Comparison of ENCODE assay signal across 13 cellular contexts in the genomic region with DNA sequence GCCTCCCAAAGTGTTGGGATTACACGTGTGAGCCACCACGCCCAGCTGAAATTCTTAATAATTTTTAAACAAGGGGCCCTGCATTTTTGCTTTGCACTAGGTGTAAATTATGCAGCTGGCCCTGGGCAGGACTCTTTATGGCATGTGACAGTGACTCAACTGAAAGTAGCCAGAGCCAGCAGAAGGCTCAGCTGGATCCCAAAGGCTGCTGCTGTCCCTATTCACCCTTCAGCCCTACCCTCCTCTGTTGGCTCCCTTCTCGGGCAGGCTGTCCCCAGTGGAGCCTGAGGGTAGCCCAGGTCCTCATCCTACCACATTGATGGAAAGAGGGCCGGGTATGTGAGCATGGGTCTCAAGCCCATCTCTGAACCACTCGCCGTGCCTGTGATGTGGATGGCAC. TPM values are rescaled to one million over a fixed set of nuclear protein-coding genes. Genes with fewer than 3 reads are reported as not detected.
A peak's percentile ranks its signal among the peaks of the same experiment; 100 is the strongest.
DNase-seq lines count a peak whose midpoint lies in the region; ATAC-seq, FAIRE-seq and TF ChIP-seq lines count a peak whose summit lies in the region.
"Had no signal": no experiment of that assay in that cellular context is flagged by ENCODE, and none has a peak within 500 bp of the region (broad histone marks: within the 10 kb centered on the region; RNA-seq: fewer than 3 reads in every experiment).

No MANE protein-coding gene starts in this region.

- H3K27me3 Mint-ChIP-seq in activated CD8-positive, alpha-beta T cell treated with anti-CD3 and anti-CD28 coated beads for 36 hours: no peaks in the 10 kb centered on the region

- H3K9me3 Mint-ChIP-seq in activated CD8-positive, alpha-beta T cell treated with anti-CD3 and anti-CD28 coated beads for 36 hours: no peaks in the 10 kb centered on the region

- TF ChIP-seq CTCF in heart right ventricle (IDR thresholded peaks at IDR 0.05) (no peak), kidney (IDR thresholded peaks at IDR 0.05; ENCODE audit: borderline replicate concordance, extremely low read depth, insufficient read depth) (no peak)
- TF ChIP-seq CTCF in activated CD8-positive, alpha-beta T cell treated with anti-CD3 and anti-CD28 coated beads for 36 hours (IDR thresholded peaks at IDR 0.05): no peak

- FAIRE-seq in HTR-8/SVneo (lab: Jason Lieb, UNC) (no peak), kidney (lab: Jason Lieb, UNC) (no peak)

- POLR2A ChIA-PET in activated CD8-positive, alpha-beta T cell treated with anti-CD3 and anti-CD28 coated beads for 36 hours (lab: Charles Lee): interaction anchor here (0.8 to 2.9 kb wide), 7 partner anchors 10 to 53 kb away, joined by 4 to 15 read pairs (median 8); no protein-coding TSS in a partner anchor

- no peak overlapping the region for H3K9ac ChIP-seq in kidney (ENCODE audit: low read length in 2 of 2)

- no peak for DNase-seq in heart right ventricle
- no peak for DNase-seq in Right ventricle myocardium superior
- DNase-seq in activated CD8-positive, alpha-beta T cell treated with anti-CD3 and anti-CD28 coated beads for 36 hours: no peak
- DNase-seq in hepatic stellate cell (ENCODE audit: low spot score): peak; percentile 41
- no peak for DNase-seq in HTR-8/SVneo (ENCODE audit: insufficient read length, low spot score)
- no peak for DNase-seq in kidney
- DNase-seq in stimulated activated CD4-positive, alpha-beta T cell treated with anti-CD3 and anti-CD28 coated beads, Interleukin-4, amount 100 ng/mL, for 24 hours: no peak
- DNase-seq: BE2C, NCI-H1436, NCI-H774 had no signal

- WGBS in heart right ventricle, 2 donors: 85 to 89% methylated on average over 6 of the region's 6 CpGs

- no peak overlapping the region for H3K4me3 Mint-ChIP-seq in activated CD8-positive, alpha-beta T cell treated with anti-CD3 and anti-CD28 coated beads for 36 hours

- H3K4me3 ChIP-seq in heart right ventricle: no peak overlapping the region
- H3K4me3 ChIP-seq in kidney (ENCODE audit: low read length in 2 of 2): no peak overlapping the region
- H3K4me3 ChIP-seq: SJSA1, transverse colon had no signal

- ATAC-seq in heart right ventricle (peak in 4 of 8 donors; percentile 17 to 50 (median 32)), Right ventricle myocardium superior (ENCODE audit: poor library complexity) (no peak), GM19035 (IDR thresholded peaks at IDR 0.05; ENCODE audit: unreplicated experiment) (no peak)
- ATAC-seq in activated CD8-positive, alpha-beta T cell treated with anti-CD3 and anti-CD28 coated beads for 36 hours: peak; percentile 5

- H3K27ac Mint-ChIP-seq in activated CD8-positive, alpha-beta T cell treated with anti-CD3 and anti-CD28 coated beads for 36 hours: peak overlapping the region; percentile 89

- H3K9me3 ChIP-seq in heart right ventricle (no peaks in the 10 kb centered on the region), kidney (ENCODE audit: control insufficient read depth in 1 of 2, low read length in 2 of 2) (no peaks in the 10 kb centered on the region)
- H3K9me3 ChIP-seq: BE2C, SJSA1, transverse colon had no signal

- H3K27ac ChIP-seq in heart right ventricle (peak overlapping the region in 9 of 10 donors; percentile 8 to 57 (median 43)), kidney (ENCODE audit: low read depth in 2 of 2, low read length in 2 of 2) (no peak overlapping the region)
- H3K27ac ChIP-seq: SJSA1, transverse colon had no signal

- H3K27me3 ChIP-seq in heart right ventricle: no peaks in the 10 kb centered on the region
- H3K27me3 ChIP-seq: BE2C, SJSA1, transverse colon had no signal

- H3K36me3 ChIP-seq in heart right ventricle: peaks cover 0 to 33% (median 0%) of the 10 kb centered on the region in 9 donors
- H3K36me3 ChIP-seq in kidney (ENCODE audit: control insufficient read depth in 1 of 2, insufficient read depth in 2 of 2, low read length in 2 of 2): no peaks in the 10 kb centered on the region
- H3K36me3 ChIP-seq: BE2C, SJSA1, transverse colon had no signal

- H3K4me1 Mint-ChIP-seq in activated CD8-positive, alpha-beta T cell treated with anti-CD3 and anti-CD28 coated beads for 36 hours (ENCODE audit: low read depth): peaks cover 76% of the 10 kb centered on the region

- peaks cover 9 to 71% (median 51%) of the 10 kb centered on the region in 9 donors for H3K4me1 ChIP-seq in heart right ventricle
- no peaks in the 10 kb centered on the region for H3K4me1 ChIP-seq in kidney (ENCODE audit: control insufficient read depth in 1 of 2, insufficient read depth in 1 of 2, low read depth in 1 of 2, low read length in 2 of 2)
- H3K4me1 ChIP-seq: BE2C had no signal

- intact Hi-C loops in heart right ventricle (cut with DNase I) (loop anchor here in 1 of 10 donors (5.0 kb wide), 1 partner anchor 329 kb away; no protein-coding TSS in a partner anchor), Right ventricle myocardium superior (cut with DNase I) (no loop called here), kidney (cut with DNase I) (no loop called here)
- intact Hi-C loops in activated CD8-positive, alpha-beta T cell treated with anti-CD3 and anti-CD28 coated beads for 36 hours (cut with micrococcal nuclease): no loop called here

- peaks cover 76% of the 10 kb centered on the region for H3K36me3 Mint-ChIP-seq in activated CD8-positive, alpha-beta T cell treated with anti-CD3 and anti-CD28 coated beads for 36 hours (ENCODE audit: low read depth)

- CTCF ChIA-PET in activated CD8-positive, alpha-beta T cell treated with anti-CD3 and anti-CD28 coated beads for 36 hours (lab: Charles Lee): interaction anchor here (0.8 to 10.1 kb wide), 9 partner anchors 9 to 164 kb away, joined by 3 to 307 read pairs (median 8); a partner anchor contains a TSS

RNA-seq across cellular contexts. Expression of a gene that starts 45.6 kb away (rescaled TPM):
- total RNA-seq in heart right ventricle (10 to 100 TPM; 25.8 to 66.7 (median 35.2) TPM), Right ventricle myocardium superior (54.6 TPM), kidney (94.4 TPM)
- polyA plus RNA-seq in heart right ventricle (10 to 100 TPM; 18.5 to 70.4 TPM), kidney (ENCODE audit: insufficient read depth, low read depth, low replicate concordance) (59.3 TPM)
- total RNA-seq in activated CD8-positive, alpha-beta T cell treated with anti-CD3 and anti-CD28 coated beads for 36 hours: 100 to 1,000 TPM; 289 to 319 TPM

Comparison
In these comparisons a context has a peak if more than half of its experiments do, and no peak if none do; other contexts are left out.
1. H3K27ac ChIP-seq: peak in heart right ventricle (9 of 10); none in kidney (0 of 2).